ENCODE assay signal across 8 cellular contexts in genomic region chr19:6862673-6863078, GRCh38. TPM values are rescaled to one million over a fixed set of nuclear protein-coding genes. Genes with fewer than 3 reads are reported as not detected.
DNase-seq lines count a peak whose midpoint lies in the region; ATAC-seq and TF ChIP-seq lines count a peak whose summit lies in the region.

No MANE protein-coding gene starts in this region.

- H3K9me3 ChIP-seq in RWPE2 (ENCODE audit: severe bottlenecking) = no peaks in the 10 kb centered on the region

- no peaks in the 10 kb centered on the region for H3K4me1 ChIP-seq in RWPE2 (ENCODE audit: insufficient read depth, poor library complexity, severe bottlenecking)

- peak overlapping the region; percentile 34 for H3K27ac ChIP-seq in RWPE2 (ENCODE audit: poor library complexity, severe bottlenecking)
- H3K27ac ChIP-seq in substantia nigra (ENCODE audit: low read depth, low read length, poor library complexity, severe bottlenecking) = no peak overlapping the region

- no peaks in the 10 kb centered on the region for H3K27me3 ChIP-seq in BJ (ENCODE audit: control insufficient read depth, insufficient read depth, low read length)
- H3K27me3 ChIP-seq in RWPE2 (ENCODE audit: insufficient read depth, poor library complexity, severe bottlenecking) = no peaks in the 10 kb centered on the region

- peak overlapping the region; percentile 26 for H3K4me3 ChIP-seq in BJ (ENCODE audit: low read depth, low read length)
- H3K4me3 ChIP-seq in RWPE2 (ENCODE audit: severe bottlenecking) = no peak overlapping the region
- H3K4me3 ChIP-seq in fibroblast of the aortic adventitia (ENCODE audit: low read depth, low read length) = no peak overlapping the region

- POLR2A ChIA-PET in BJ (lab: Charles Lee) = no interaction called here

- CTCF ChIA-PET in BJ (lab: Yijun Ruan, JAX) = interaction anchor here (0.6 to 6.4 kb wide), 17 partner anchors 10 to 736 kb away, joined by 3 to 51 read pairs (median 3); partner anchors contain the start of genes GPR108 and TRIP10

- ATAC-seq in GM19035 (IDR thresholded peaks at IDR 0.05; ENCODE audit: unreplicated experiment) (peak; percentile 47), RWPE2 (ENCODE audit: low read depth) (peak; percentile 82)

- DNase-seq in BJ (ENCODE audit: low read depth) (peak; percentile 4), HuH-7.5 (ENCODE audit: low spot score) (peak; percentile 66), RWPE2 (ENCODE audit: low spot score) (peak; percentile 73), fibroblast of the aortic adventitia (ENCODE audit: low read depth) (peak; percentile 76), non-pigmented ciliary epithelial cell (ENCODE audit: low read depth) (peak; percentile 43), substantia nigra (lab: John Stamatoyannopoulos, UW) (peak in 46 of 49 donors; percentile 2 to 76 (median 44))
- peak; percentile 77 to 78 for DNase-seq in activated T-helper 1 cell treated with anti-CD3 and anti-CD28 coated beads, Interleukin-2, amount 50 U/mL, for 16 hours (ENCODE audit: low read depth in 1 of 2, low spot score in 1 of 2)

- TF ChIP-seq CTCF in BJ (IDR thresholded peaks at IDR 0.05; ENCODE audit: insufficient read depth, low read depth, low read length) (peak; percentile 88), RWPE2 (IDR thresholded peaks at IDR 0.05; ENCODE audit: poor library complexity, severe bottlenecking) (peak; percentile 65), fibroblast of the aortic adventitia (IDR thresholded peaks at IDR 0.05; ENCODE audit: insufficient read depth, low read length) (peak; percentile 90)

- H3K36me3 ChIP-seq in BJ (ENCODE audit: control insufficient read depth, insufficient read depth, low read length) (no peaks in the 10 kb centered on the region), RWPE2 (ENCODE audit: low read depth) (no peaks in the 10 kb centered on the region)

RNA-seq across cellular contexts. Expression of gene ADGRE1, which starts 24.7 kb away (rescaled TPM):
- not detected in 2 replicates for polyA plus RNA-seq in BJ (2011; rRNA removed)
- polyA minus RNA-seq in BJ (2011; rRNA and poly(A)+ RNA removed) = not detected in 2 replicates
- not detected in 2 replicates for total RNA-seq in fibroblast of the aortic adventitia (ENCODE audit: low replicate concordance)

Comparison
In these comparisons a context has a peak if more than half of its experiments do, and no peak if none do; other contexts are left out.
1. DNase-seq: peak in every context shown above with its lines; median percentile 78 in activated T-helper 1 cell treated with anti-CD3 and anti-CD28 coated beads, Interleukin-2, amount 50 U/mL, for 16 hours; 76 in fibroblast of the aortic adventitia; 73 in RWPE2; 66 in HuH-7.5; 44 in substantia nigra; 43 in non-pigmented ciliary epithelial cell; 4 in BJ.